Comparison of ENCODE assay signal across 14 cellular contexts in the genomic region with DNA sequence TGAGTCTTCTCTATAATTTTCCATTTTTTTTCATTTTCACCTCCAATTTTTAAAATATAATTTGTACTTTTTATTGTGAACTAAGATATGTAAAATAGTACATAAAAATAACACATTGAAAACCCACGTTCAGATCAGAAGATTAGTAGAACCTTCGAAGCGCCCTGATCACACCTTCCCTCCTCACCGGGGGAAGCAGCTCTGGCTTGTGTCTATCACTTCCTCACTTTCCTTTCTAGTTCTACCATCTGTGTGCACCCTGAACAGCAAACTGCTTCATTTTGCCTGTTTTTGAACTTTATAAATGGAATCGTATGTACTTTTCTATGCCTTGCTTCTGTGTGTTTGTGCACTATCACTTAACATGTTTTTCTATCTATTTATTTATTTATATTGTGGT. TPM values are rescaled to one million over a fixed set of nuclear protein-coding genes. Genes with fewer than 3 reads are reported as not detected.
DNase-seq lines count a peak whose midpoint lies in the region; TF ChIP-seq lines count a peak whose summit lies in the region.
"Had no signal": no experiment of that assay in that cellular context is flagged by ENCODE, and none has a peak within 500 bp of the region (broad histone marks: within the 10 kb centered on the region; RNA-seq: fewer than 3 reads in every experiment).

No MANE protein-coding gene starts in this region.

- no peaks in the 10 kb centered on the region for H3K9me3 Mint-ChIP-seq in CD8-positive, alpha-beta memory T cell
- no peaks in the 10 kb centered on the region for H3K9me3 Mint-ChIP-seq in endodermal cell

- H3K27ac ChIP-seq in BLaER1 (no peak overlapping the region), endodermal cell (ENCODE audit: low read depth, low read length) (no peak overlapping the region)
- H3K27ac ChIP-seq in CD8-positive, alpha-beta memory T cell (ENCODE audit: low read depth, low read length) = no peak overlapping the region
- H3K27ac ChIP-seq: SJCRH30 had no signal

- WGBS in endodermal cell (ENCODE audit: insufficient coverage in 1 of 2, insufficient read length in 1 of 2), 2 experiments = 88 to 98% methylated on average over 4 to 5 of the region's 5 CpGs

- peaks cover 45 to 47% (median 45%) of the 10 kb centered on the region in 3 donors for H3K4me1 Mint-ChIP-seq in CD8-positive, alpha-beta memory T cell
- H3K4me1 Mint-ChIP-seq in endodermal cell = peaks cover 14% of the 10 kb centered on the region

- H3K4me1 ChIP-seq in BLaER1 (peaks cover 69% of the 10 kb centered on the region), endodermal cell (ENCODE audit: control insufficient read depth, insufficient read depth, low read length) (no peaks in the 10 kb centered on the region)
- H3K4me1 ChIP-seq in CD8-positive, alpha-beta memory T cell (ENCODE audit: insufficient read depth, low read length) = peaks cover 44% of the 10 kb centered on the region

- peak; percentile 54; the same call in 1 of the 2 replicates for TF ChIP-seq POLR2A in Raji (IDR thresholded peaks at IDR 0.05; ENCODE audit: insufficient read depth, low read depth, low read length)

- no peaks in the 10 kb centered on the region for H3K36me3 ChIP-seq in BLaER1
- no peaks in the 10 kb centered on the region for H3K36me3 ChIP-seq in CD8-positive, alpha-beta memory T cell (ENCODE audit: insufficient read depth, low read length)
- no peaks in the 10 kb centered on the region for H3K36me3 ChIP-seq in endodermal cell (ENCODE audit: control insufficient read depth, insufficient read depth, low read length)
- H3K36me3 ChIP-seq: BE2C, SJCRH30 had no signal

- CTCF ChIA-PET in CD8-positive, alpha-beta memory T cell (lab: Charles Lee) = interaction anchor here (4.0 to 4.7 kb wide), 3 partner anchors 9 to 33 kb away, joined by 15 to 23 read pairs (median 21); no protein-coding TSS in a partner anchor

- H3K4me3 Mint-ChIP-seq in CD8-positive, alpha-beta memory T cell = peak overlapping the region in 5 of 7 donors; percentile 2 to 48 (median 15)
- H3K4me3 Mint-ChIP-seq in endodermal cell = no peak overlapping the region

- H4K20me1 ChIP-seq in BLaER1 = no peaks in the 10 kb centered on the region

- no peaks in the 10 kb centered on the region for H3K9me3 ChIP-seq in BLaER1
- no peaks in the 10 kb centered on the region for H3K9me3 ChIP-seq in CD8-positive, alpha-beta memory T cell (ENCODE audit: low read length)
- H3K9me3 ChIP-seq in endodermal cell (ENCODE audit: control insufficient read depth, low read length) = no peaks in the 10 kb centered on the region
- H3K9me3 ChIP-seq: BE2C, SJCRH30 had no signal

- peak in 2 of 5 donors; percentile 28 to 37 for DNase-seq in CD8-positive, alpha-beta memory T cell
- DNase-seq in endodermal cell = peak; percentile 33
- no peak for DNase-seq in hypothalamus (lab: John Stamatoyannopoulos, UW)
- no peak for DNase-seq in DMS79 treated with DMSO at 0.1 percent for 48 hours (lab: John Stamatoyannopoulos, UW)
- DNase-seq in NCI-H146 treated with DMSO at 0.1 percent for 48 hours (lab: John Stamatoyannopoulos, UW; ENCODE audit: unreplicated experiment) = no peak
- DNase-seq: BE2C; central memory CD4-positive, alpha-beta T cell; DMS79; NCI-H1694 treated with DMSO at 0.1 percent for 48 hours; NCI-H446 had no signal

- H3K27ac Mint-ChIP-seq in CD8-positive, alpha-beta memory T cell = peak overlapping the region in 6 of 8 donors; percentile 70 to 90 (median 80)
- no peak overlapping the region for H3K27ac Mint-ChIP-seq in endodermal cell

- peak overlapping the region; percentile 52 for H3K4me2 ChIP-seq in BLaER1

- H3K4me3 ChIP-seq in BLaER1 (no peak overlapping the region), endodermal cell (ENCODE audit: low read length) (no peak overlapping the region)
- no peak overlapping the region for H3K4me3 ChIP-seq in CD8-positive, alpha-beta memory T cell (ENCODE audit: low read length)
- H3K4me3 ChIP-seq: SJCRH30 had no signal

- H3K9ac ChIP-seq in BLaER1 = no peak overlapping the region
- no peak overlapping the region for H3K9ac ChIP-seq in endodermal cell (ENCODE audit: extremely low read depth, low read length, poor library complexity, severe bottlenecking)

- POLR2A ChIA-PET in CD8-positive, alpha-beta memory T cell (lab: Charles Lee) = interaction anchor here (1.0 to 2.8 kb wide), 4 partner anchors 11 to 38 kb away, joined by 3 to 23 read pairs (median 4); a partner anchor contains a TSS

- no peaks in the 10 kb centered on the region for H3K36me3 Mint-ChIP-seq in CD8-positive, alpha-beta memory T cell
- H3K36me3 Mint-ChIP-seq in endodermal cell (ENCODE audit: low read depth) = no peaks in the 10 kb centered on the region

- TF ChIP-seq CTCF in endodermal cell (conservative IDR thresholded peaks at IDR 0.05) = no peak

- H3K27me3 ChIP-seq in BLaER1 (no peaks in the 10 kb centered on the region), endodermal cell (ENCODE audit: control insufficient read depth, insufficient read depth, low read length, poor library complexity, severe bottlenecking) (no peaks in the 10 kb centered on the region)
- no peaks in the 10 kb centered on the region for H3K27me3 ChIP-seq in CD8-positive, alpha-beta memory T cell (ENCODE audit: insufficient read depth, low read length, poor library complexity, severe bottlenecking)
- H3K27me3 ChIP-seq: BE2C, SJCRH30 had no signal

- no peaks in the 10 kb centered on the region for H3K27me3 Mint-ChIP-seq in CD8-positive, alpha-beta memory T cell
- no peaks in the 10 kb centered on the region for H3K27me3 Mint-ChIP-seq in endodermal cell (ENCODE audit: insufficient read depth)

RNA-seq across cellular contexts. Expression of a gene that starts 11.8 kb away (rescaled TPM):
- total RNA-seq in CD8-positive, alpha-beta memory T cell = 100 to 1,000 TPM; 110 to 111 TPM
- polyA plus RNA-seq in CD8-positive, alpha-beta memory T cell = 470 TPM
- total RNA-seq in endodermal cell = under 1 TPM in 1 of 2 donors, not detected in 1; 0.44 TPM
- not detected for polyA plus RNA-seq in endodermal cell (2013, experiment 1 of 2)
- not detected for polyA plus RNA-seq in endodermal cell (2013, experiment 2 of 2)
- total RNA-seq: H4 had no signal

RNA-seq across cellular contexts. Expression of a gene that starts 18.9 kb away (rescaled TPM):
- total RNA-seq in CD8-positive, alpha-beta memory T cell = 10 to 100 TPM; 29.1 to 32.0 TPM
- polyA plus RNA-seq in CD8-positive, alpha-beta memory T cell = 131 TPM
- 1 to 10 TPM in 1 of 2 donors, under 1 TPM in 1; 0.55 to 1.4 TPM for total RNA-seq in endodermal cell
- 0.46 TPM for polyA plus RNA-seq in endodermal cell (2013, experiment 1 of 2)
- 0.41 TPM for polyA plus RNA-seq in endodermal cell (2013, experiment 2 of 2)

RNA-seq across cellular contexts. Expression of a gene that starts 37.5 kb away (rescaled TPM):
- 10 to 100 TPM; 26.7 to 29.6 TPM for total RNA-seq in CD8-positive, alpha-beta memory T cell
- polyA plus RNA-seq in CD8-positive, alpha-beta memory T cell = 10.0 TPM
- 10 to 100 TPM in 1 of 2 donors, 1 to 10 TPM in 1; 5.6 to 17.8 TPM for total RNA-seq in endodermal cell
- 15.1 TPM for polyA plus RNA-seq in endodermal cell (2013, experiment 1 of 2)
- polyA plus RNA-seq in endodermal cell (2013, experiment 2 of 2) = 12.9 TPM

RNA-seq across cellular contexts. Expression of a gene that starts 49.0 kb away (rescaled TPM):
- 1 to 10 TPM in 1 of 2 experiments, under 1 TPM in 1; 0.51 to 1.4 TPM for total RNA-seq in CD8-positive, alpha-beta memory T cell
- polyA plus RNA-seq in CD8-positive, alpha-beta memory T cell = not detected
- total RNA-seq in endodermal cell = 1 to 10 TPM; 8.4 to 9.1 TPM
- polyA plus RNA-seq in endodermal cell (2013, experiment 1 of 2) = 1.5 TPM
- 1.9 TPM for polyA plus RNA-seq in endodermal cell (2013, experiment 2 of 2)

RNA-seq across cellular contexts. Expression of a gene that starts 57.6 kb away (rescaled TPM):
- under 1 TPM; 0.77 to 0.93 TPM for total RNA-seq in CD8-positive, alpha-beta memory T cell
- 0.49 TPM for polyA plus RNA-seq in CD8-positive, alpha-beta memory T cell
- total RNA-seq in endodermal cell = 10 to 100 TPM; 32.1 to 87.7 TPM
- 9.0 TPM for polyA plus RNA-seq in endodermal cell (2013, experiment 1 of 2)
- 4.3 TPM for polyA plus RNA-seq in endodermal cell (2013, experiment 2 of 2)
- total RNA-seq: SJCRH30 had no signal

Comparison
In these comparisons a context has a peak if more than half of its experiments do, and no peak if none do; other contexts are left out.
1. RNA of a gene that starts 11.8 kb away (total RNA-seq): 110 to 111 TPM in CD8-positive, alpha-beta memory T cell; 0.44 TPM in endodermal cell; every median in the first group is over 10 times any median in the second.
2. RNA of a gene that starts 18.9 kb away (total RNA-seq): 29.1 to 32.0 TPM in CD8-positive, alpha-beta memory T cell; 0.55 to 1.4 TPM in endodermal cell; every median in the first group is over 10 times any median in the second.